Comparison of ENCODE assay signal across 1 cellular context in genomic region chr19:49344516-49345423, GRCh38.
TF ChIP-seq lines count a peak whose summit lies in the region.

No MANE protein-coding gene starts in this region.

TF ChIP-seq in GM12878, 131 proteins besides CTCF, POLR2A, EP300 and RAD21:
- TF ChIP-seq JUND (IDR thresholded peaks at IDR 0.05; ENCODE audit: low read depth, low read length), result no peak
- TF ChIP-seq RELA (IDR thresholded peaks at IDR 0.05; ENCODE audit: borderline replicate concordance, partially characterized antibody), result no peak
- 0 out of 2 replicates have a peak, but pooled peaks have one; percentile 20 for TF ChIP-seq NR2F1 (conservative IDR thresholded peaks at IDR 0.05)
